Comparison of ENCODE assay signal across 17 cellular contexts in the genomic region with DNA sequence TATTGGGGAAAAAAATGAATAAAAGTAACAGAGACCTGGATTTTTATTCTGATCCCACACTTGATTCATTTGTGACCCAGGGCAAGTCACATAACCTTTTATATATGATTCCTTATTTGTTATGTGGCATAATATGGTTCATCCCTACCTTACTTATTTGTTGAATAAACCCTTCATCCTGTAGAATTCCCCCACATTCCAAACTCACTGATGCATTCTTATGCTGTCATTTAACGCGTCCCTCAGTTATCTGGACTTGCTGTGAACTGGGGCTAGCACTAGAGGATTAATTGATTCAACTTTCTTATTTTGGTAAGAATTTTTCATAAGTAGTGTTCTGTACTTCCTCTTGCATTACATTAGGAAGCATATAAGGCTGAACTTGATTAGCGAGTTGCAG.
"Had no signal": no experiment of that assay in that cellular context is flagged by ENCODE, and none has a peak within 500 bp of the region (broad histone marks: within the 10 kb centered on the region; RNA-seq: fewer than 3 reads in every experiment).

No MANE protein-coding gene starts in this region.

- H3K27me3 Mint-ChIP-seq: memory B cell had no signal

- H3K4me1 Mint-ChIP-seq: memory B cell; natural killer cell; neural crest cell; stimulated activated effector memory CD8-positive, alpha-beta T cell treated with anti-CD3 and anti-CD28 coated beads, Interleukin-12 subunit alpha, Interleukin-12 subunit beta, amount 100 ng/mL, for 72 hours had no signal

- H3K27ac ChIP-seq: foreskin keratinocyte, hepatocyte, suprapubic skin, thyroid gland, upper lobe of left lung, uterus had no signal

- H3K4me3 Mint-ChIP-seq: memory B cell; mesothelial cell of epicardium; natural killer cell; neural crest cell; stimulated activated effector memory CD8-positive, alpha-beta T cell treated with anti-CD3 and anti-CD28 coated beads, Interleukin-12 subunit alpha, Interleukin-12 subunit beta, amount 100 ng/mL, for 72 hours had no signal

- H3K36me3 Mint-ChIP-seq: memory B cell; natural killer cell; stimulated activated effector memory CD8-positive, alpha-beta T cell treated with anti-CD3 and anti-CD28 coated beads, Interleukin-12 subunit alpha, Interleukin-12 subunit beta, amount 100 ng/mL, for 72 hours had no signal

- H3K27ac Mint-ChIP-seq: memory B cell; mesothelial cell of epicardium; natural killer cell; stimulated activated effector memory CD8-positive, alpha-beta T cell treated with anti-CD3 and anti-CD28 coated beads, Interleukin-12 subunit alpha, Interleukin-12 subunit beta, amount 100 ng/mL, for 72 hours had no signal

- H3K27me3 ChIP-seq: hepatocyte, suprapubic skin, thyroid gland, upper lobe of left lung, uterus had no signal

- H3K4me3 ChIP-seq: hepatocyte, smooth muscle cell, suprapubic skin, thyroid gland, upper lobe of left lung, uterus had no signal

- H3K9me3 ChIP-seq: suprapubic skin, thyroid gland had no signal

- DNase-seq: effector memory CD4-positive, alpha-beta T cell; head of caudate nucleus; natural killer cell; right cardiac atrium; stimulated activated CD4-positive, alpha-beta T cell treated with anti-CD3 and anti-CD28 coated beads, Interleukin-2, amount 100 ng/mL, for 48 hours; stimulated activated naive CD8-positive, alpha-beta T cell treated with anti-CD3 and anti-CD28 coated beads, Interleukin-15, Interleukin-2, amounts not matched to agents 100 U/mL and 50 U/mL, for 24 hours; thyroid gland; upper lobe of left lung; uterus had no signal

- H3K4me1 ChIP-seq: foreskin keratinocyte, suprapubic skin, thyroid gland, upper lobe of left lung, uterus had no signal

- H3K36me3 ChIP-seq: suprapubic skin, thyroid gland, upper lobe of left lung, uterus had no signal
